ENCODE assay signal across 1 cellular context in the genomic region with DNA sequence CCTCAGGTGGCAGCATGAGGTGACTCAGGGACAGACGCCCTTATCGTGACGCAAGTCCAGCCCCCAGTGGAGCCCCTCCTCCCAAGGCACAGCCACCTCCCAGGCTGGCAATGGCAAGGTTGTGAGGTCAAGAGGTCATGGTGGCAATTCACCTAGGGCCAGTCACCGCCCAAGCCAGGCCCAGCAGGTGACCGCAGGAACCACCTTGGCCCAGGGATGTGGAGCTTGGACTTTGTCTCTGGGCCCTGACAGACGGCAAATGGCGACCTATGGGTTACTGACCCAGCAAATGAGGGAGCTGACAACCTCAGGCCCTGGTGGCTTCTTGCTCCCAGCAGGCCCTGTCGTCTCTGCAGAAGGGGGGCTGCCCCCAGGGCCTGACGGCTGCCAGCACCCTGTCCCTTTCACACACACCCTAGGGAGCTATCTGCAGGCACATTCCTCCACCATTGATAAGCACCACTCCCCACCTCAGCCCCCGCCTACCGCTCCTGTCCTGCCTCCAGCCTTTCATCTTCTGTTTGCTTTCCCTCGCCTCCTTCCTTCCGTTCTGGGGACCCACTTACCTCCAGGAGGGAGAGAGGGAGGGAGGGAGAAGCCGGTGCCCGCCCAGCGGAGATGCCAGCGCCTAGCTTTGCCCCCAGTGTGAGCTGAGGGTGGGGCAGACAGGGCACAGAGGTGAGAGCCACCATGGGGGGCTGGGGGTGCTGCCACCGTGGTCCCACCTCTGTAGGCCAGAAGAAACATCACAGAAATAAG.
TF ChIP-seq lines count a peak whose summit lies in the region.

No MANE protein-coding gene starts in this region.

TF ChIP-seq in HCT116, 20 proteins besides CTCF, POLR2A, EP300 and RAD21 (continued from another document):
- TF ChIP-seq ZNF274 (IDR thresholded peaks at IDR 0.05; ENCODE audit: low read depth, low read length) (no peak), ZFX (IDR thresholded peaks at IDR 0.05) (0 out of 2 replicates have a peak, but pooled peaks have one; percentile 29), ZBTB33 (IDR thresholded peaks at IDR 0.05; ENCODE audit: extremely low read depth, insufficient replicate concordance, low read length) (no peak), FOSL1 (IDR thresholded peaks at IDR 0.05; ENCODE audit: low read depth) (no peak), JUND (IDR thresholded peaks at IDR 0.05) (no peak), SRF (IDR thresholded peaks at IDR 0.05; ENCODE audit: low read depth) (no peak), SIN3A (IDR thresholded peaks at IDR 0.05; ENCODE audit: low read depth) (no peak)
